ENCODE assay signal across 8 cellular contexts in genomic region chr19:1445932-1446712, GRCh38. TPM values are rescaled to one million over a fixed set of nuclear protein-coding genes. Genes with fewer than 3 reads are reported as not detected.
DNase-seq lines count a peak whose midpoint lies in the region; ATAC-seq and TF ChIP-seq lines count a peak whose summit lies in the region.

No MANE protein-coding gene starts in this region.

- no peak overlapping the region for H3K27ac ChIP-seq in body of pancreas

- peaks cover 38% of the 10 kb centered on the region for H3K36me3 Mint-ChIP-seq in MCF 10A (ENCODE audit: insufficient read depth, unreplicated experiment)

- intact Hi-C loops in MCF 10A (cut with micrococcal nuclease) (no loop called here), body of pancreas (cut with DNase I) (no loop called here)

- TF ChIP-seq CTCF in MCF 10A (IDR thresholded peaks at IDR 0.05; ENCODE audit: unreplicated experiment) (no peak), body of pancreas (IDR thresholded peaks at IDR 0.05) (no peak)

- no peak overlapping the region for H3K27ac Mint-ChIP-seq in MCF 10A (ENCODE audit: low read depth, unreplicated experiment)

- H3K4me3 Mint-ChIP-seq in MCF 10A (ENCODE audit: unreplicated experiment) = peak overlapping the region; percentile 63

- no peak for TF ChIP-seq POLR2A in body of pancreas (IDR thresholded peaks at IDR 0.05)

- CTCF ChIA-PET in MCF 10A (lab: Yijun Ruan, JAX) = interaction anchor here (0.5 to 1.2 kb wide), 8 partner anchors 9 to 160 kb away, joined by 3 to 6 read pairs (median 4); no protein-coding TSS in a partner anchor

- no peaks in the 10 kb centered on the region for H3K9me3 ChIP-seq in body of pancreas

- no peak for ATAC-seq in GM18873 (IDR thresholded peaks at IDR 0.05; ENCODE audit: low FRiP score, unreplicated experiment)
- no peak for ATAC-seq in body of pancreas

- H3K9me3 Mint-ChIP-seq in MCF 10A (ENCODE audit: unreplicated experiment) = no peaks in the 10 kb centered on the region

- peaks cover 4 to 49% of the 10 kb centered on the region in 2 donors for H3K27me3 ChIP-seq in body of pancreas

- POLR2A ChIA-PET in MCF 10A (lab: Yijun Ruan, JAX) = no interaction called here

- peaks cover 38% of the 10 kb centered on the region for H3K27me3 Mint-ChIP-seq in MCF 10A (ENCODE audit: insufficient read depth, unreplicated experiment)

- no peak overlapping the region for H3K4me3 ChIP-seq in body of pancreas

- H3K4me1 Mint-ChIP-seq in MCF 10A (ENCODE audit: insufficient read depth, unreplicated experiment) = peaks cover 6% of the 10 kb centered on the region

- WGBS in body of pancreas, 2 donors = 1% methylated on average over 81 of the region's 99 CpGs; no CpG with 5 or more reads in 1 of the 2 donors

- H3K36me3 ChIP-seq in body of pancreas (replicated peaks in 1 of 2; ENCODE audit: insufficient read depth in 1 of 2, low read depth in 2 of 2) = peaks cover 0 to 3% of the 10 kb centered on the region in 2 donors

- no TSS peak for BruUV-seq in MCF 10A (replicated peaks; lab: Mats Ljungman, UMichigan)

- DNase-seq in C1 segment of cervical spinal cord (lab: John Stamatoyannopoulos, UW) (peak in 8 of 14 donors; percentile 29 to 75 (median 40)), NCI-H1694 (lab: John Stamatoyannopoulos, UW) (peak; percentile 17), MCF 10A (ENCODE audit: unreplicated experiment) (no peak), midbrain (lab: John Stamatoyannopoulos, UW) (peak; percentile 40), pons (ENCODE audit: low spot score) (no peak), body of pancreas (no peak)
- DNase-seq in stimulated activated CD4-positive, alpha-beta T cell treated with anti-CD3 and anti-CD28 coated beads, Interleukin-4, amount 100 ng/mL, for 4 hours = no peak

- H3K4me1 ChIP-seq in body of pancreas = peaks cover 25% of the 10 kb centered on the region

RNA-seq across cellular contexts. Expression of gene APC2, which starts 3.8 kb away (rescaled TPM):
- total RNA-seq in MCF 10A (2022) (0.15 and 0.23 TPM in 2 replicates), body of pancreas (under 1 TPM in 1 of 2 donors, not detected in 1; 0.26 TPM)

RNA-seq across cellular contexts. Expression of gene RPS15, which starts 7.9 kb away (rescaled TPM):
- 1,168 and 1,243 TPM in 2 replicates for total RNA-seq in MCF 10A (2022)
- total RNA-seq in body of pancreas = 1,000 to 10,000 TPM; 2,008 to 2,166 TPM

RNA-seq across cellular contexts. Expression of gene C19orf25, which starts 32.9 kb away (rescaled TPM):
- total RNA-seq in MCF 10A (2022) (36.3 and 40.5 TPM in 2 replicates), body of pancreas (10 to 100 TPM; 26.7 to 31.4 TPM)

RNA-seq across cellular contexts. Expression of gene DAZAP1, which starts 38.7 kb away (rescaled TPM):
- total RNA-seq in MCF 10A (2022) (219 and 246 TPM in 2 replicates), body of pancreas (10 to 100 TPM; 25.4 to 63.3 TPM)

RNA-seq across cellular contexts. Expression of gene PCSK4, which starts 44.0 kb away (rescaled TPM):
- total RNA-seq in MCF 10A (2022) = 3.4 and 3.7 TPM in 2 replicates
- 10 to 100 TPM in 1 of 2 donors, 1 to 10 TPM in 1; 5.2 to 10.9 TPM for total RNA-seq in body of pancreas

Comparison
In these comparisons a context has a peak if more than half of its experiments do, and no peak if none do; other contexts are left out.
1. DNase-seq: peak in C1 segment of cervical spinal cord (8 of 14), NCI-H1694 (single experiment) and midbrain (single experiment); none in MCF 10A (single experiment), stimulated activated CD4-positive, alpha-beta T cell treated with anti-CD3 and anti-CD28 coated beads, Interleukin-4, amount 100 ng/mL, for 4 hours (0 of 2), pons (single experiment) and body of pancreas (0 of 4).